ENCODE assay signal across 10 cellular contexts in the genomic region with DNA sequence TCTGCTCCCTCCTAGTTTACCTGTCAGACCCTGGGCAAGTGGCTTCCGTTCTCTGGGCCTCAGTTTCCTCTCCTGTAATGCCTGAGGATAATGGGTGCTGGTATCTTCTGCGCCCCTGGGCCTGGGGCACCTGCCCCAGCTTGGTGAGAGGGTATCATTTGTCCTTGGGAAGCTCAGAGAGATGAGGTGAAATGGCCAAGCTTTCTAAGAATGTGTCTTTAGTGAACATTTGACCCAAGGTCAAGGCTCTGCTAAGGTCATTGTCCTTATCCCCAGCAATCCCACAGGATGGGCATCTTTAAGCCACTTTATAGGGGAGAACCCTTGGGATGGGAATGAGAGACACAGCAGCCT. TPM values are rescaled to one million over a fixed set of nuclear protein-coding genes. Genes with fewer than 3 reads are reported as not detected.
DNase-seq lines count a peak whose midpoint lies in the region; ATAC-seq, FAIRE-seq and TF ChIP-seq lines count a peak whose summit lies in the region.
"Had no signal": no experiment of that assay in that cellular context is flagged by ENCODE, and none has a peak within 500 bp of the region (broad histone marks: within the 10 kb centered on the region; RNA-seq: fewer than 3 reads in every experiment).

No MANE protein-coding gene starts in this region.

- BruUV-seq in PC-9 (replicated peaks; lab: Mats Ljungman, UMichigan) = no TSS peak

- H4K20me1 ChIP-seq in PC-9 (ENCODE audit: insufficient read depth) = peaks cover 5% of the 10 kb centered on the region

- H3K36me3 Mint-ChIP-seq in effector memory CD8-positive, alpha-beta T cell (ENCODE audit: insufficient read depth) = peaks cover 10% of the 10 kb centered on the region

- H3K27ac ChIP-seq in C4-2B = peak overlapping the region; percentile 98
- no peak overlapping the region for H3K27ac ChIP-seq in PC-9
- peak overlapping the region; percentile 89 to 98 (median 96) for H3K27ac ChIP-seq in pancreas
- H3K27ac ChIP-seq in aorta (ENCODE audit: low read depth in 1 of 2, low read length in 2 of 2) = peak overlapping the region in 1 of 2 donors; percentile 68

- ATAC-seq in effector memory CD8-positive, alpha-beta T cell (replicated peaks) = no peak
- ATAC-seq in pancreas (no peak), aorta (ENCODE audit: low FRiP score) (no peak)

- WGBS in pancreas, 2 donors = 73 to 83% methylated on average over 2 of the region's 2 CpGs
- WGBS in aorta, 2 donors = 80 to 83% methylated on average over 2 of the region's 2 CpGs

- no peak overlapping the region for H3K4me3 ChIP-seq in PC-9
- peak overlapping the region in 1 of 4 donors; percentile 87 for H3K4me3 ChIP-seq in pancreas
- no peak overlapping the region for H3K4me3 ChIP-seq in foreskin fibroblast (ENCODE audit: low read depth in 1 of 2, low read length in 2 of 2)
- H3K4me3 ChIP-seq in aorta (ENCODE audit: low read length in 2 of 2) = no peak overlapping the region

- H3K4me3 Mint-ChIP-seq in effector memory CD8-positive, alpha-beta T cell = peak overlapping the region; percentile 79

- no peak for FAIRE-seq in pancreas (lab: Jason Lieb, UNC)

- no peak overlapping the region for H2AFZ ChIP-seq in PC-9

- peaks cover 35% of the 10 kb centered on the region for H3K79me2 ChIP-seq in PC-9 (ENCODE audit: low read depth)

- H3K36me3 ChIP-seq in PC-9 (ENCODE audit: low read depth) (no peaks in the 10 kb centered on the region), pancreas (no peaks in the 10 kb centered on the region), aorta (ENCODE audit: control insufficient read depth in 1 of 2, insufficient read depth in 2 of 2, low read length in 1 of 2) (no peaks in the 10 kb centered on the region)

- H3K9me3 Mint-ChIP-seq in effector memory CD8-positive, alpha-beta T cell = no peaks in the 10 kb centered on the region

- H3K9me2 ChIP-seq in PC-9 (ENCODE audit: insufficient read depth) = no peaks in the 10 kb centered on the region

- peaks cover 32 to 33% of the 10 kb centered on the region in 2 donors for H3K4me1 Mint-ChIP-seq in effector memory CD8-positive, alpha-beta T cell (ENCODE audit: low read depth in 2 of 2)

- H3K4me1 ChIP-seq in PC-9 (replicated peaks; ENCODE audit: insufficient read depth) (0 out of 2 replicates have a peak, but pooled peaks cover 4% of the 10 kb centered on the region), pancreas (peaks cover 7 to 19% (median 7%) of the 10 kb centered on the region in 3 donors), aorta (ENCODE audit: control insufficient read depth in 1 of 2, insufficient read depth in 2 of 2, low read length in 2 of 2) (no peaks in the 10 kb centered on the region)

- no peak for DNase-seq in PC-9
- no peak for DNase-seq in effector memory CD8-positive, alpha-beta T cell
- no peak for DNase-seq in pancreas
- no peak for DNase-seq in stimulated activated CD4-positive, alpha-beta T cell treated with anti-CD3 and anti-CD28 coated beads, Interleukin-1b, Interleukin-23, amount 100 ng/mL, for 48 hours
- DNase-seq in midbrain (lab: John Stamatoyannopoulos, UW) = no peak
- DNase-seq in foreskin fibroblast = no peak
- no peak for DNase-seq in aorta
- DNase-seq: NCI-H1092, SIG-M5 had no signal

- CTCF ChIA-PET in PC-9 (lab: Charles Lee) = interaction anchor here (0.5 kb wide), 1 partner anchor 15 kb away, joined by 3 read pairs; no protein-coding TSS in a partner anchor

- H3K4me2 ChIP-seq in PC-9 = peak overlapping the region; percentile 77; the same call in 1 of the 2 replicates

- peak overlapping the region in 1 of 2 donors; percentile 83 for H3K27ac Mint-ChIP-seq in effector memory CD8-positive, alpha-beta T cell

- no peaks in the 10 kb centered on the region for H3K27me3 ChIP-seq in PC-9 (ENCODE audit: insufficient read depth, low read depth)
- H3K27me3 ChIP-seq in pancreas = no peaks in the 10 kb centered on the region
- no peaks in the 10 kb centered on the region for H3K27me3 ChIP-seq in aorta (ENCODE audit: control insufficient read depth in 1 of 2, insufficient read depth in 2 of 2, low read length in 1 of 2)

- H3K9me3 ChIP-seq in PC-9 (ENCODE audit: insufficient read depth, low read depth) (no peaks in the 10 kb centered on the region), pancreas (no peaks in the 10 kb centered on the region), aorta (ENCODE audit: control insufficient read depth, low read length) (no peaks in the 10 kb centered on the region)

- H3F3A ChIP-seq in PC-9 (ENCODE audit: insufficient read depth, low read depth) = no peaks in the 10 kb centered on the region; the same call in 1 of the 2 replicates

- intact Hi-C loops in PC-9 (cut with micrococcal nuclease; ENCODE audit: unreplicated experiment) (no loop called here), pancreas (cut with DNase I) (no loop called here), aorta (cut with DNase I) (loop anchor here in 1 of 2 donors (5.0 kb wide), 1 partner anchor 37 kb away; no protein-coding TSS in a partner anchor)

- POLR2A ChIA-PET in PC-9 (lab: Charles Lee; ENCODE audit: unreplicated experiment) = no interaction called here

- H3K27me3 Mint-ChIP-seq in effector memory CD8-positive, alpha-beta T cell = no peaks in the 10 kb centered on the region

- TF ChIP-seq CTCF in C4-2B (conservative IDR thresholded peaks at IDR 0.05) = no peak
- no peak for TF ChIP-seq CTCF in PC-9 (conservative IDR thresholded peaks at IDR 0.05)
- TF ChIP-seq CTCF in pancreas (IDR thresholded peaks at IDR 0.05) = no peak
- TF ChIP-seq CTCF in foreskin fibroblast (IDR thresholded peaks at IDR 0.05; ENCODE audit: low read depth, low read length) = no peak

RNA-seq across cellular contexts. Expression of gene NFIC, which starts 1.3 kb away (rescaled TPM):
- total RNA-seq in PC-9 (2021) = 71.1 and 75.6 TPM in 2 replicates
- 100 to 1,000 TPM; 106 to 203 (median 127) TPM for total RNA-seq in pancreas
- polyA plus RNA-seq in pancreas = 10 to 100 TPM; 21.3 to 74.9 TPM
- total RNA-seq in aorta = 100 to 1,000 TPM; 175 to 188 TPM
- polyA plus RNA-seq in aorta = 10 to 100 TPM; 37.5 to 37.7 TPM
